In genomic region chr3:185210621-185211157, GRCh38 we compare ENCODE assay signal across 15 cellular contexts. TPM values are rescaled to one million over a fixed set of nuclear protein-coding genes. Genes with fewer than 3 reads are reported as not detected.
DNase-seq lines count a peak whose midpoint lies in the region; TF ChIP-seq lines count a peak whose summit lies in the region.
"Had no signal": no experiment of that assay in that cellular context is flagged by ENCODE, and none has a peak within 500 bp of the region (broad histone marks: within the 10 kb centered on the region; RNA-seq: fewer than 3 reads in every experiment).

No MANE protein-coding gene starts in this region.

- CTCF ChIA-PET in activated CD4-positive, alpha-beta T cell treated with anti-CD3 and anti-CD28 coated beads, Interleukin-2, amount 10 ng/mL, durations not matched to agents 7 days and 5 days (lab: Charles Lee) = interaction anchor here (0.7 kb wide), 1 partner anchor 197 kb away, joined by 3 read pairs; no protein-coding TSS in a partner anchor

- no peaks in the 10 kb centered on the region for H3K9me3 Mint-ChIP-seq in activated CD4-positive, alpha-beta T cell treated with anti-CD3 and anti-CD28 coated beads, Interleukin-2, amount 10 ng/mL, durations not matched to agents 24 days and 14 days
- no peaks in the 10 kb centered on the region for H3K9me3 Mint-ChIP-seq in activated CD4-positive, alpha-beta T cell treated with anti-CD3 and anti-CD28 coated beads, Interleukin-2, amount 10 ng/mL, durations not matched to agents 7 days and 5 days
- H3K9me3 Mint-ChIP-seq in brain = no peaks in the 10 kb centered on the region
- no peaks in the 10 kb centered on the region for H3K9me3 Mint-ChIP-seq in activated T-cell treated with anti-CD3 and anti-CD28 coated beads, Interleukin-2, amount 50 U/mL, for 24 hours
- H3K9me3 Mint-ChIP-seq: CD14-positive monocyte had no signal

- H3K4me1 ChIP-seq in breast epithelium = no peaks in the 10 kb centered on the region

- no peaks in the 10 kb centered on the region for H3K9me3 ChIP-seq in breast epithelium
- H3K9me3 ChIP-seq: MG63 had no signal

- H3K4me3 ChIP-seq in breast epithelium = no peak overlapping the region
- H3K4me3 ChIP-seq: MG63 had no signal

- no peak for TF ChIP-seq POLR2A in breast epithelium (IDR thresholded peaks at IDR 0.05)

- no peak overlapping the region for H3K27ac ChIP-seq in breast epithelium

- H3K4me3 Mint-ChIP-seq in activated CD4-positive, alpha-beta T cell treated with anti-CD3 and anti-CD28 coated beads, Interleukin-2, amount 10 ng/mL, durations not matched to agents 24 days and 14 days = no peak overlapping the region
- no peak overlapping the region for H3K4me3 Mint-ChIP-seq in activated CD4-positive, alpha-beta T cell treated with anti-CD3 and anti-CD28 coated beads, Interleukin-2, amount 10 ng/mL, durations not matched to agents 7 days and 5 days
- H3K4me3 Mint-ChIP-seq in brain = peak overlapping the region in 1 of 5 experiments; percentile 42
- H3K4me3 Mint-ChIP-seq in activated T-cell treated with anti-CD3 and anti-CD28 coated beads, Interleukin-2, amount 50 U/mL, for 24 hours = no peak overlapping the region
- H3K4me3 Mint-ChIP-seq: CD14-positive monocyte had no signal

- H3K27ac Mint-ChIP-seq in activated CD4-positive, alpha-beta T cell treated with anti-CD3 and anti-CD28 coated beads, Interleukin-2, amount 10 ng/mL, durations not matched to agents 24 days and 14 days = peak overlapping the region; percentile 8
- H3K27ac Mint-ChIP-seq in activated CD4-positive, alpha-beta T cell treated with anti-CD3 and anti-CD28 coated beads, Interleukin-2, amount 10 ng/mL, durations not matched to agents 7 days and 5 days = no peak overlapping the region
- peak overlapping the region in 4 of 5 experiments; percentile 56 to 83 (median 76) for H3K27ac Mint-ChIP-seq in brain
- H3K27ac Mint-ChIP-seq in activated T-cell treated with anti-CD3 and anti-CD28 coated beads, Interleukin-2, amount 50 U/mL, for 24 hours = no peak overlapping the region
- H3K27ac Mint-ChIP-seq: CD14-positive monocyte had no signal

- intact Hi-C loops in activated CD4-positive, alpha-beta T cell treated with anti-CD3 and anti-CD28 coated beads, Interleukin-2, amount 10 ng/mL, durations not matched to agents 24 days and 14 days (cut with micrococcal nuclease) = no loop called here
- intact Hi-C loops in breast epithelium (cut with DNase I; ENCODE audit: low total_unique reads) = no loop called here

- H3K36me3 ChIP-seq in breast epithelium = no peaks in the 10 kb centered on the region
- H3K36me3 ChIP-seq: MG63 had no signal

- no peaks in the 10 kb centered on the region for H3K27me3 Mint-ChIP-seq in activated CD4-positive, alpha-beta T cell treated with anti-CD3 and anti-CD28 coated beads, Interleukin-2, amount 10 ng/mL, durations not matched to agents 24 days and 14 days
- peaks cover 2% of the 10 kb centered on the region for H3K27me3 Mint-ChIP-seq in activated CD4-positive, alpha-beta T cell treated with anti-CD3 and anti-CD28 coated beads, Interleukin-2, amount 10 ng/mL, durations not matched to agents 7 days and 5 days
- H3K27me3 Mint-ChIP-seq in brain = peaks cover 3% of the 10 kb centered on the region
- no peaks in the 10 kb centered on the region for H3K27me3 Mint-ChIP-seq in activated T-cell treated with anti-CD3 and anti-CD28 coated beads, Interleukin-2, amount 50 U/mL, for 24 hours

- TF ChIP-seq CTCF in brain (conservative IDR thresholded peaks at IDR 0.05) (no peak), breast epithelium (IDR thresholded peaks at IDR 0.05) (no peak)

- H3K36me3 Mint-ChIP-seq in activated CD4-positive, alpha-beta T cell treated with anti-CD3 and anti-CD28 coated beads, Interleukin-2, amount 10 ng/mL, durations not matched to agents 24 days and 14 days (ENCODE audit: low read depth) = no peaks in the 10 kb centered on the region
- H3K36me3 Mint-ChIP-seq in activated CD4-positive, alpha-beta T cell treated with anti-CD3 and anti-CD28 coated beads, Interleukin-2, amount 10 ng/mL, durations not matched to agents 7 days and 5 days (ENCODE audit: low read depth) = no peaks in the 10 kb centered on the region
- H3K36me3 Mint-ChIP-seq in brain = no peaks in the 10 kb centered on the region
- H3K36me3 Mint-ChIP-seq in activated T-cell treated with anti-CD3 and anti-CD28 coated beads, Interleukin-2, amount 50 U/mL, for 24 hours (ENCODE audit: low read depth) = no peaks in the 10 kb centered on the region

- no peaks in the 10 kb centered on the region for H3K27me3 ChIP-seq in breast epithelium
- H3K27me3 ChIP-seq: MG63 had no signal

- no peak for DNase-seq in activated CD4-positive, alpha-beta T cell treated with anti-CD3 and anti-CD28 coated beads, Interleukin-2, amount 10 ng/mL, durations not matched to agents 24 days and 14 days
- DNase-seq in activated CD4-positive, alpha-beta T cell treated with anti-CD3 and anti-CD28 coated beads, Interleukin-2, amount 10 ng/mL, durations not matched to agents 7 days and 5 days = no peak
- DNase-seq in NCI-H524 treated with DMSO at 0.1 percent for 48 hours (lab: John Stamatoyannopoulos, UW) = peak; percentile 86
- no peak for DNase-seq in breast epithelium (ENCODE audit: low spot score in 2 of 2)
- no peak for DNase-seq in GM19240 (ENCODE audit: insufficient read length, low spot score)
- DNase-seq in activated T-cell treated with anti-CD3 and anti-CD28 coated beads, Interleukin-2, amount 50 U/mL, for 24 hours = no peak
- no peak for DNase-seq in NCI-H345 (lab: John Stamatoyannopoulos, UW)
- DNase-seq: DND-41, MG63, NCI-H1092 treated with DMSO at 0.1 percent for 48 hours, NCI-H2029 treated with DMSO at 0.1 percent for 48 hours, SIG-M5 had no signal

- no peaks in the 10 kb centered on the region for H3K4me1 Mint-ChIP-seq in activated CD4-positive, alpha-beta T cell treated with anti-CD3 and anti-CD28 coated beads, Interleukin-2, amount 10 ng/mL, durations not matched to agents 24 days and 14 days
- peaks cover 2% of the 10 kb centered on the region for H3K4me1 Mint-ChIP-seq in activated CD4-positive, alpha-beta T cell treated with anti-CD3 and anti-CD28 coated beads, Interleukin-2, amount 10 ng/mL, durations not matched to agents 7 days and 5 days
- H3K4me1 Mint-ChIP-seq in brain = peaks cover 51% of the 10 kb centered on the region
- H3K4me1 Mint-ChIP-seq in activated T-cell treated with anti-CD3 and anti-CD28 coated beads, Interleukin-2, amount 50 U/mL, for 24 hours (ENCODE audit: low read depth) = peaks cover 4% of the 10 kb centered on the region
- H3K4me1 Mint-ChIP-seq: CD14-positive monocyte had no signal

- POLR2A ChIA-PET in activated CD4-positive, alpha-beta T cell treated with anti-CD3 and anti-CD28 coated beads, Interleukin-2, amount 10 ng/mL, durations not matched to agents 7 days and 5 days (lab: Charles Lee) = no interaction called here

RNA-seq across cellular contexts. Expression of gene EHHADH, which starts 43.2 kb away (rescaled TPM):
- total RNA-seq in activated CD4-positive, alpha-beta T cell treated with anti-CD3 and anti-CD28 coated beads, Interleukin-2, amount 10 ng/mL, durations not matched to agents 24 days and 14 days = 2.1 and 2.4 TPM in 2 replicates
- 1 to 10 TPM; 2.0 to 2.2 TPM for total RNA-seq in activated CD4-positive, alpha-beta T cell treated with anti-CD3 and anti-CD28 coated beads, Interleukin-2, amount 10 ng/mL, durations not matched to agents 7 days and 5 days
- polyA plus RNA-seq in brain (ENCODE audit: insufficient read depth, low read depth, low replicate concordance) = 2.3 TPM
- total RNA-seq in breast epithelium = 10 to 100 TPM in 1 of 3 donors, 1 to 10 TPM in 2; 5.6 to 10.6 (median 6.7) TPM

RNA-seq across cellular contexts. Expression of gene C3orf70, which starts 57.8 kb away (rescaled TPM):
- 0.02 and 0.05 TPM in 2 replicates for total RNA-seq in activated CD4-positive, alpha-beta T cell treated with anti-CD3 and anti-CD28 coated beads, Interleukin-2, amount 10 ng/mL, durations not matched to agents 24 days and 14 days
- total RNA-seq in activated CD4-positive, alpha-beta T cell treated with anti-CD3 and anti-CD28 coated beads, Interleukin-2, amount 10 ng/mL, durations not matched to agents 7 days and 5 days = under 1 TPM in 1 of 2 experiments, not detected in 1; 0.06 TPM
- polyA plus RNA-seq in brain (ENCODE audit: insufficient read depth, low read depth, low replicate concordance) = 3.5 TPM
- total RNA-seq in breast epithelium = 1 to 10 TPM; 1.3 to 4.8 (median 3.8) TPM
- total RNA-seq: OCI-LY7 had no signal

Comparison
In these comparisons a context has a peak if more than half of its experiments do, and no peak if none do; other contexts are left out.
1. H3K27ac Mint-ChIP-seq: peak in activated CD4-positive, alpha-beta T cell treated with anti-CD3 and anti-CD28 coated beads, Interleukin-2, amount 10 ng/mL, durations not matched to agents 24 days and 14 days (single experiment) and brain (4 of 5); none in activated CD4-positive, alpha-beta T cell treated with anti-CD3 and anti-CD28 coated beads, Interleukin-2, amount 10 ng/mL, durations not matched to agents 7 days and 5 days (single experiment) and activated T-cell treated with anti-CD3 and anti-CD28 coated beads, Interleukin-2, amount 50 U/mL, for 24 hours (single experiment).